In the genomic region with DNA sequence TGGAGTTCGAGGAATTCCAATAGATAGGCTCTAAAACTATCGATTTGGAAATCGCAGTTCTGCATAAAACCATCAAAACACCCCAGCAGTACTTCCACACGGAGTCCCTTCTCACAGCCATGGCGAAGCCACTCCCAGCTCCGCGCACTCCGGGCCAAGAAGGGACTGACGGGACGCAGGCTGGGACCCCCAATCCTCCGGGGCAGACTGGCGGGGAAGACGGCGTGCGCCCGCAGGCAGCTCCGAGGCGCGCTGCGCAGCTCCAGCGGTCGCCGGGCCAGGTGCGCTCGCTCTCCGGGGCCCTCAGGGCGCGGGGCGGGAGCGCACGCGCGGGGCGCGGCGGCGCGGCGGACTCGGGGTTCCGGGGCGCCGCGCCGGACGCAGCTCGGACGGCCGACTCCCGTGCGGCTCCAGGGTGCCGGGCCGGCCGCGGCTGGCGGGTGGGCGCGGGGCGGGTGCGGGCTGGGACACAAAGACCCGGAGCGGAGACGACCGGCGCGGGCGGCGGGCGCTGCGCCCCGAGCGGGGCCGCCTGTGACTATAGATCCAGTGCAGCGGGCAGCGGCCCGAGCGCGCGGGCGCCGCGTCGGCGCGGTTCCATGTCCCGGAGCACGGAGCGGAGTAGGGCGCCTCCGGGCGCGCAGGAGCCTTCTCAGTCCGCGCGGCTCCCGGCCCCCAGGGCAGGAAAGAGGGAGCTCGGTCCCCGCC, we compare ENCODE assay signal across 7 cellular contexts. TPM values are rescaled to one million over a fixed set of nuclear protein-coding genes. Genes with fewer than 3 reads are reported as not detected.
DNase-seq lines count a peak whose midpoint lies in the region; ATAC-seq and TF ChIP-seq lines count a peak whose summit lies in the region.

No MANE protein-coding gene starts in this region.

- H3K27ac Mint-ChIP-seq in activated naive CD4-positive, alpha-beta T cell treated with anti-CD3 and anti-CD28 coated beads, Interleukin-2, amount 50 U/mL, for 72 hours = no peak overlapping the region

- ATAC-seq in GM18505 (IDR thresholded peaks at IDR 0.05; ENCODE audit: unreplicated experiment) = peak; percentile 26
- peak; percentile 1 to 30 for ATAC-seq in activated naive CD4-positive, alpha-beta T cell treated with anti-CD3 and anti-CD28 coated beads, Interleukin-2, amount 50 U/mL, for 72 hours
- peak in 1 of 2 donors; percentile 14 for ATAC-seq in left cardiac atrium

- no peak for TF ChIP-seq POLR2A in GM18505 (IDR thresholded peaks at IDR 0.05; ENCODE audit: borderline replicate concordance, extremely low read depth, insufficient read depth, insufficient read length)

- no peak for TF ChIP-seq CTCF in retinal pigment epithelial cell (conservative IDR thresholded peaks at IDR 0.05; ENCODE audit: low read depth, low read length)

- intact Hi-C loops in left cardiac atrium (cut with DNase I) = loop anchor here (5.0 to 10.0 kb wide), 4 partner anchors 380 to 1963 kb away; no protein-coding TSS in a partner anchor

- H3K4me3 ChIP-seq in MG63 (peak overlapping the region; percentile 61), retinal pigment epithelial cell (ENCODE audit: low read length) (peak overlapping the region; percentile 85)

- no peaks in the 10 kb centered on the region for H3K36me3 ChIP-seq in MG63

- no peaks in the 10 kb centered on the region for H3K36me3 Mint-ChIP-seq in activated naive CD4-positive, alpha-beta T cell treated with anti-CD3 and anti-CD28 coated beads, Interleukin-2, amount 50 U/mL, for 72 hours

- DNase-seq in H4 (ENCODE audit: low spot score) = peak; percentile 9
- peak; percentile 13 for DNase-seq in MG63
- peak in 1 of 2 donors; percentile 22 for DNase-seq in activated naive CD4-positive, alpha-beta T cell treated with anti-CD3 and anti-CD28 coated beads, Interleukin-2, amount 50 U/mL, for 72 hours (ENCODE audit: low spot score in 2 of 2)
- peak; percentile 46 for DNase-seq in left cardiac atrium
- no peak for DNase-seq in retinal pigment epithelial cell (ENCODE audit: low read depth)
- no peak for DNase-seq in HEK293T (ENCODE audit: extremely low spot score)

- CTCF ChIA-PET in HEK293T (lab: Yijun Ruan, JAX) = interaction anchor here (0.6 to 1.4 kb wide), 3 partner anchors 385 to 1393 kb away, joined by 3 to 6 read pairs (median 3); no protein-coding TSS in a partner anchor

- no peaks in the 10 kb centered on the region for H3K27me3 ChIP-seq in MG63

- H3K9me3 ChIP-seq in MG63 = no peaks in the 10 kb centered on the region

- no peaks in the 10 kb centered on the region for H3K9me3 Mint-ChIP-seq in activated naive CD4-positive, alpha-beta T cell treated with anti-CD3 and anti-CD28 coated beads, Interleukin-2, amount 50 U/mL, for 72 hours

- POLR2A ChIA-PET in HEK293T (lab: Yijun Ruan, JAX) = interaction anchor here (0.7 to 1.5 kb wide), 9 partner anchors 20 to 445 kb away, joined by 3 read pairs; no protein-coding TSS in a partner anchor

TF ChIP-seq in HEK293T, 16 proteins besides CTCF, POLR2A, EP300 and RAD21:
- TF ChIP-seq FOXA1 (IDR thresholded peaks at IDR 0.05) = no peak
- TF ChIP-seq ZNF384 (IDR thresholded peaks at IDR 0.05) = no peak
- TF ChIP-seq LEF1 (IDR thresholded peaks at IDR 0.05; ENCODE audit: borderline replicate concordance) = no peak
- no peak for TF ChIP-seq FOXM1 (IDR thresholded peaks at IDR 0.05; ENCODE audit: borderline replicate concordance)
- no peak for TF ChIP-seq FOXK2 (IDR thresholded peaks at IDR 0.05)
- TF ChIP-seq HDGF (IDR thresholded peaks at IDR 0.05; ENCODE audit: borderline replicate concordance) = no peak
- no peak for TF ChIP-seq TARDBP (IDR thresholded peaks at IDR 0.05)
TF ChIP-seq in HEK293T: peak in this region for 0.

RNA-seq across cellular contexts. Expression of a gene that starts 0.5 kb away (rescaled TPM):
- 6.7 and 8.0 TPM in 2 replicates for total RNA-seq in H4 (2014; rRNA removed; shearing (Covaris generic))
- total RNA-seq in MG63 (2014; rRNA removed; shearing (Covaris generic); ENCODE audit: low replicate concordance) = 2.3 and 3.6 TPM in 2 replicates
- not detected for total RNA-seq in activated naive CD4-positive, alpha-beta T cell treated with anti-CD3 and anti-CD28 coated beads, Interleukin-2, amount 50 U/mL, for 72 hours
- 10 to 100 TPM in 1 of 2 donors, 1 to 10 TPM in 1; 9.5 to 14.8 TPM for total RNA-seq in left cardiac atrium

RNA-seq across cellular contexts. Expression of a gene that starts 32.9 kb away (rescaled TPM):
- 11.6 and 16.2 TPM in 2 replicates for total RNA-seq in H4 (2014; rRNA removed; shearing (Covaris generic))
- 63.4 and 89.4 TPM in 2 replicates for total RNA-seq in MG63 (2014; rRNA removed; shearing (Covaris generic); ENCODE audit: low replicate concordance)
- total RNA-seq in activated naive CD4-positive, alpha-beta T cell treated with anti-CD3 and anti-CD28 coated beads, Interleukin-2, amount 50 U/mL, for 72 hours = 10 to 100 TPM; 78.2 to 79.3 TPM
- total RNA-seq in left cardiac atrium = 10 to 100 TPM; 35.4 to 39.0 TPM

Comparison
In these comparisons a context has a peak if more than half of its experiments do, and no peak if none do; other contexts are left out.
1. DNase-seq: peak in H4 (single experiment), MG63 (single experiment) and left cardiac atrium (single experiment); none in retinal pigment epithelial cell (single experiment) and HEK293T (single experiment).